1 cellular context compared by ENCODE assay signal in genomic region chr1:240956020-240956419, GRCh38.
TF ChIP-seq lines count a peak whose summit lies in the region.

No MANE protein-coding gene starts in this region.

TF ChIP-seq in WTC11, 78 proteins besides CTCF, POLR2A, EP300 and RAD21 (continued from another document):
- TF ChIP-seq, protein P1, sequence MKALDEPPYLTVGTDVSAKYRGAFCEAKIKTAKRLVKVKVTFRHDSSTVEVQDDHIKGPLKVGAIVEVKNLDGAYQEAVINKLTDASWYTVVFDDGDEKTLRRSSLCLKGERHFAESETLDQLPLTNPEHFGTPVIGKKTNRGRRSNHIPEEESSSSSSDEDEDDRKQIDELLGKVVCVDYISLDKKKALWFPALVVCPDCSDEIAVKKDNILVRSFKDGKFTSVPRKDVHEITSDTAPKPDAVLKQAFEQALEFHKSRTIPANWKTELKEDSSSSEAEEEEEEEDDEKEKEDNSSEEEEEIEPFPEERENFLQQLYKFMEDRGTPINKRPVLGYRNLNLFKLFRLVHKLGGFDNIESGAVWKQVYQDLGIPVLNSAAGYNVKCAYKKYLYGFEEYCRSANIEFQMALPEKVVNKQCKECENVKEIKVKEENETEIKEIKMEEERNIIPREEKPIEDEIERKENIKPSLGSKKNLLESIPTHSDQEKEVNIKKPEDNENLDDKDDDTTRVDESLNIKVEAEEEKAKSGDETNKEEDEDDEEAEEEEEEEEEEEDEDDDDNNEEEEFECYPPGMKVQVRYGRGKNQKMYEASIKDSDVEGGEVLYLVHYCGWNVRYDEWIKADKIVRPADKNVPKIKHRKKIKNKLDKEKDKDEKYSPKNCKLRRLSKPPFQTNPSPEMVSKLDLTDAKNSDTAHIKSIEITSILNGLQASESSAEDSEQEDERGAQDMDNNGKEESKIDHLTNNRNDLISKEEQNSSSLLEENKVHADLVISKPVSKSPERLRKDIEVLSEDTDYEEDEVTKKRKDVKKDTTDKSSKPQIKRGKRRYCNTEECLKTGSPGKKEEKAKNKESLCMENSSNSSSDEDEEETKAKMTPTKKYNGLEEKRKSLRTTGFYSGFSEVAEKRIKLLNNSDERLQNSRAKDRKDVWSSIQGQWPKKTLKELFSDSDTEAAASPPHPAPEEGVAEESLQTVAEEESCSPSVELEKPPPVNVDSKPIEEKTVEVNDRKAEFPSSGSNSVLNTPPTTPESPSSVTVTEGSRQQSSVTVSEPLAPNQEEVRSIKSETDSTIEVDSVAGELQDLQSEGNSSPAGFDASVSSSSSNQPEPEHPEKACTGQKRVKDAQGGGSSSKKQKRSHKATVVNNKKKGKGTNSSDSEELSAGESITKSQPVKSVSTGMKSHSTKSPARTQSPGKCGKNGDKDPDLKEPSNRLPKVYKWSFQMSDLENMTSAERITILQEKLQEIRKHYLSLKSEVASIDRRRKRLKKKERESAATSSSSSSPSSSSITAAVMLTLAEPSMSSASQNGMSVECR (CRISPR knock-in tag; IDR thresholded peaks at IDR 0.05; ENCODE audit: borderline replicate concordance), result no peak
- no peak for TF ChIP-seq JAZF1 (CRISPR knock-in tag; IDR thresholded peaks at IDR 0.05)
- no peak for TF ChIP-seq JUN (CRISPR knock-in tag; IDR thresholded peaks at IDR 0.05)
- no peak for TF ChIP-seq KAT7 (CRISPR knock-in tag; IDR thresholded peaks at IDR 0.05; ENCODE audit: borderline replicate concordance)
- TF ChIP-seq, protein P2, sequence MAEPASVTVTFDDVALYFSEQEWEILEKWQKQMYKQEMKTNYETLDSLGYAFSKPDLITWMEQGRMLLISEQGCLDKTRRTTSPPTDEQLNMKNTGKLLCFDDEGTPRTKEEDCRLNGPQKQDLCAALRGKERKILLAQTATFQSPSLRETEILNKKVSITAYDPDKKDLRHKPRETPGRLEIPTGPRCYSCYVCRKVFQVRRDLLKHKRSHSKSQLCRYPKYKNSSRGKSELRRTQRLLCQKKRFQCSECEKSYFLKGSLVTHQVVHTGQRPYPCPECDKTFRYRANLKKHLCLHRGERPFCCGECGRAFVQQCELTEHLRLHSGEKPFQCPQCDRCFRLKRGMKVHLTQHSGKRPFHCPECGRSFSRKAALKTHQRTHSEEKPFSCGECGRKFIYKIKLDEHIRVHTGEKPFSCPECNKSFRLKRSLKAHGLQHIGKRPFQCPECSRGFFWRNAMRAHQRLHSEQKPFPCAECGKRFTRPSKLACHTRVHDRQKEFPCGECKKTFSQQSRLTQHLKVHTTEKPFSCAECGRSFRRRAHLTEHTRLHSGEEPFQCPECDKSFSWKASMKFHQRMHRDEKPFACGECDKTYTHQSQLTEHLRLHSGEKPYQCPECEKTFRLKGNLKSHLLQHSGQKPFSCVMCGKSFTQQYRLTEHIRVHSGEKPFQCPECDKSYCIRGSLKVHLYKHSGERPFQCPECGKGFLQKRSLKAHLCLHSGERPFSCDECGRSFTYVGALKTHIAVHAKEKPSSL (CRISPR knock-in tag; conservative IDR thresholded peaks at IDR 0.05), result no peak
- TF ChIP-seq MAX (CRISPR knock-in tag; IDR thresholded peaks at IDR 0.05), result no peak
- TF ChIP-seq, protein P3, sequence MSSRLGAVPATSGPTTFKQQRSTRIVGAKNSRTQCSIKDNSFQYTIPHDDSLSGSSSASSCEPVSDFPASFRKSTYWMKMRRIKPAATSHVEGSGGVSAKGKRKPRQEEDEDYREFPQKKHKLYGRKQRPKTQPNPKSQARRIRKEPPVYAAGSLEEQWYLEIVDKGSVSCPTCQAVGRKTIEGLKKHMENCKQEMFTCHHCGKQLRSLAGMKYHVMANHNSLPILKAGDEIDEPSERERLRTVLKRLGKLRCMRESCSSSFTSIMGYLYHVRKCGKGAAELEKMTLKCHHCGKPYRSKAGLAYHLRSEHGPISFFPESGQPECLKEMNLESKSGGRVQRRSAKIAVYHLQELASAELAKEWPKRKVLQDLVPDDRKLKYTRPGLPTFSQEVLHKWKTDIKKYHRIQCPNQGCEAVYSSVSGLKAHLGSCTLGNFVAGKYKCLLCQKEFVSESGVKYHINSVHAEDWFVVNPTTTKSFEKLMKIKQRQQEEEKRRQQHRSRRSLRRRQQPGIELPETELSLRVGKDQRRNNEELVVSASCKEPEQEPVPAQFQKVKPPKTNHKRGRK (CRISPR knock-in tag; IDR thresholded peaks at IDR 0.05; ENCODE audit: borderline replicate concordance), result no peak
- no peak for TF ChIP-seq SOX15 (CRISPR knock-in tag; IDR thresholded peaks at IDR 0.05)
- no peak for TF ChIP-seq CDX4 (CRISPR knock-in tag; IDR thresholded peaks at IDR 0.05; ENCODE audit: borderline replicate concordance)
- no peak for TF ChIP-seq MXD4 (CRISPR knock-in tag; IDR thresholded peaks at IDR 0.05; ENCODE audit: borderline replicate concordance)
- TF ChIP-seq ZBTB21 (CRISPR knock-in tag; IDR thresholded peaks at IDR 0.05; ENCODE audit: borderline replicate concordance), result no peak
- no peak for TF ChIP-seq ZNF416 (CRISPR knock-in tag; IDR thresholded peaks at IDR 0.05)
- no peak for TF ChIP-seq ZNF396 (CRISPR knock-in tag; IDR thresholded peaks at IDR 0.05; ENCODE audit: borderline replicate concordance)
- TF ChIP-seq FOXP4 (CRISPR knock-in tag; IDR thresholded peaks at IDR 0.05), result no peak
